Comparison of ENCODE assay signal across 8 cellular contexts in the genomic region with DNA sequence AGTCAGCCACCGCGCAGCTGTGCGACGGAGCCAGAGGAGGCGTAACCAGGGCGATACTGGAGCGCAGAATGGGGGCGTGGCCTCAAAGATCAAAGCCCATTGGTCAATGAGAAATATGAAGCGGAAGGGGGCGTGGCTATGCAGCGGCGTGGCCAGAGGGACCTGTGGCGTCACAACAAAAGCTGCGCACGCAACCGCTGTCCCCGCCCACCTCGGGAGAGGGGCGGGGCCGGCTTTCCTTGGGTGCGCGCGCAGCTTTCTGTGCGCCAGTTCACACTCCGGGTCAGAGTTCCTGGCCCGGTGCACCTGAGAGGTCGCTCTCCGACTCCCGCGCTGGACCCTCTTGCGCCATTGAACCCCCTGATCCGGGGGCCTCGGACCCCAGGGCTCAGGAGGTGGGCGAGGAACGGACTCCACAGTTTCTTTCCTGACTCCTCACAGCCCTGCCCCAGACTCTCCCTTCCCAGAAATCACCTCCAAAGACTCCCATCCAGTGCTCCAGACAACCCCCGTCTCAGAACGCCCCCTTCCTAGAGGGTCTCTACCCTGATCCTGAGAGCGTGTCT. TPM values are rescaled to one million over a fixed set of nuclear protein-coding genes. Genes with fewer than 3 reads are reported as not detected.
A peak's percentile ranks its signal among the peaks of the same experiment; 100 is the strongest.
DNase-seq lines count a peak whose midpoint lies in the region; ATAC-seq, FAIRE-seq and TF ChIP-seq lines count a peak whose summit lies in the region.

Gene SWI5 (plus strand): TSS at position 269 of the 566 bp plus-strand sequence.

- peak; percentile 84 for FAIRE-seq in endometrium (lab: Jason Lieb, UNC)

- peaks cover 24% of the 10 kb centered on the region for H3K4me1 ChIP-seq in OCI-LY1 (ENCODE audit: insufficient read depth, low read length, severe bottlenecking)

- no peaks in the 10 kb centered on the region for H3K9me3 ChIP-seq in OCI-LY1 (ENCODE audit: low read length)

- peak; percentile 92 for ATAC-seq in GM21526 (IDR thresholded peaks at IDR 0.05; ENCODE audit: low FRiP score, unreplicated experiment)

- no peaks in the 10 kb centered on the region for H3K27me3 Mint-ChIP-seq in mesothelial cell of epicardium (ENCODE audit: low read depth)

- peak within 1 kb of the TSS; percentile 70 for H3K4me3 ChIP-seq in OCI-LY1 (ENCODE audit: low read depth, low read length, poor library complexity, severe bottlenecking)

- H3F3A ChIP-seq in OCI-LY1 (ENCODE audit: insufficient read depth, low read length), result no peaks in the 10 kb centered on the region

- peak within 1 kb of the TSS; percentile 94 for H3K4me3 Mint-ChIP-seq in mesothelial cell of epicardium

- H3K79me2 ChIP-seq in OCI-LY1 (ENCODE audit: insufficient read depth, low read length), result no peaks in the 10 kb centered on the region

- H2AFZ ChIP-seq in OCI-LY1 (ENCODE audit: low read length), result no peak within 1 kb of the TSS

- no peaks in the 10 kb centered on the region for H3K27me3 ChIP-seq in OCI-LY1 (ENCODE audit: insufficient read depth, low read length)

- peaks cover 7% of the 10 kb centered on the region for H3K36me3 Mint-ChIP-seq in mesothelial cell of epicardium

- H3K27ac Mint-ChIP-seq in mesothelial cell of epicardium, result peak within 1 kb of the TSS; percentile 96

- DNase-seq in DMS 273 (lab: John Stamatoyannopoulos, UW; ENCODE audit: unreplicated experiment) (peak; percentile 99), HuH-7 (ENCODE audit: low spot score) (peak; percentile 97), mesothelial cell of epicardium (ENCODE audit: low spot score in 2 of 2, unreplicated experiment in 2 of 2) (peak; percentile 100)
- peak; percentile 100 for DNase-seq in activated CD8-positive, alpha-beta memory T cell treated with anti-CD3 and anti-CD28 coated beads, Interleukin-2, amount 50 U/mL, for 4 hours
- peak; percentile 99 to 100 for DNase-seq in stimulated activated CD8-positive, alpha-beta memory T cell treated with anti-CD3 and anti-CD28 coated beads, Interleukin-15, amount 100 ng/mL, for 4 hours (ENCODE audit: low read depth in 2 of 2)

- peak within 1 kb of the TSS; percentile 92 for H3K9ac ChIP-seq in OCI-LY1 (ENCODE audit: low read length)

- no peak within 1 kb of the TSS for H3K27ac ChIP-seq in OCI-LY1 (ENCODE audit: low read depth, low read length, poor library complexity, severe bottlenecking)

- peaks cover 47% of the 10 kb centered on the region for H3K4me1 Mint-ChIP-seq in mesothelial cell of epicardium

- H3K4me2 ChIP-seq in OCI-LY1 (ENCODE audit: low read length), result peak within 1 kb of the TSS; percentile 96

- TF ChIP-seq CTCF in OCI-LY1 (IDR thresholded peaks at IDR 0.05; ENCODE audit: low read length), result no peak
- TF ChIP-seq CTCF in mesothelial cell of epicardium (IDR thresholded peaks at IDR 0.05; ENCODE audit: unreplicated experiment), result no peak

- peaks cover 12% of the 10 kb centered on the region; the same call in 1 of the 2 replicates for H3K36me3 ChIP-seq in OCI-LY1 (ENCODE audit: insufficient read depth, low read length)

- H3K9me3 Mint-ChIP-seq in mesothelial cell of epicardium, result no peaks in the 10 kb centered on the region

- H3K9me2 ChIP-seq in OCI-LY1 (ENCODE audit: low read depth, low read length), result no peaks in the 10 kb centered on the region

- no peaks in the 10 kb centered on the region for H4K20me1 ChIP-seq in OCI-LY1 (ENCODE audit: insufficient read depth, low read length)

RNA-seq across cellular contexts. Expression of gene SWI5, which starts in this region (rescaled TPM):
- total RNA-seq in mesothelial cell of epicardium, result 24.1 to 26.0 TPM (median 24.3 TPM) in 3 replicates
